ENCODE assay signal across 15 cellular contexts in genomic region chr2:237575869-237576862, GRCh38. TPM values are rescaled to one million over a fixed set of nuclear protein-coding genes. Genes with fewer than 3 reads are reported as not detected.
"Had no signal": no experiment of that assay in that cellular context is flagged by ENCODE, and none has a peak within 500 bp of the region (broad histone marks: within the 10 kb centered on the region; RNA-seq: fewer than 3 reads in every experiment).

No MANE protein-coding gene starts in this region.

- H3K27ac ChIP-seq: adrenal gland, dorsolateral prefrontal cortex had no signal

- H3K4me1 Mint-ChIP-seq: activated naive CD4-positive, alpha-beta T cell treated with anti-CD3 and anti-CD28 coated beads, Interleukin-2, amount 10 ng/mL, durations not matched to agents 7 days and 5 days had no signal

- H3K36me3 Mint-ChIP-seq: activated naive CD4-positive, alpha-beta T cell treated with anti-CD3 and anti-CD28 coated beads, Interleukin-2, amount 10 ng/mL, durations not matched to agents 7 days and 5 days; naive thymus-derived CD4-positive, alpha-beta T cell had no signal

- H3K27ac Mint-ChIP-seq: activated naive CD4-positive, alpha-beta T cell treated with anti-CD3 and anti-CD28 coated beads, Interleukin-2, amount 10 ng/mL, durations not matched to agents 7 days and 5 days had no signal

- H3K36me3 ChIP-seq: adrenal gland, heart left ventricle had no signal

- H3K9me3 Mint-ChIP-seq: activated naive CD4-positive, alpha-beta T cell treated with anti-CD3 and anti-CD28 coated beads, Interleukin-2, amount 10 ng/mL, durations not matched to agents 7 days and 5 days; naive thymus-derived CD4-positive, alpha-beta T cell had no signal

- H3K9me3 ChIP-seq: adrenal gland, heart left ventricle had no signal

- H3K27me3 ChIP-seq: adrenal gland, dorsolateral prefrontal cortex, heart left ventricle had no signal

- DNase-seq: activated CD4-positive, alpha-beta T cell treated with anti-CD3 and anti-CD28 coated beads for 48 hours; activated naive CD4-positive, alpha-beta T cell treated with anti-CD3 and anti-CD28 coated beads, Interleukin-2, amount 10 ng/mL, durations not matched to agents 7 days and 5 days; adrenal gland; dorsolateral prefrontal cortex; naive thymus-derived CD4-positive, alpha-beta T cell; nucleus accumbens; stimulated activated CD4-positive, alpha-beta T cell treated with anti-CD3 and anti-CD28 coated beads, Interleukin-4, amount 100 ng/mL, for 4 hours; SW 1271 had no signal

- H3K4me3 ChIP-seq: adrenal gland, heart left ventricle had no signal

- H3K4me3 Mint-ChIP-seq: activated naive CD4-positive, alpha-beta T cell treated with anti-CD3 and anti-CD28 coated beads, Interleukin-2, amount 10 ng/mL, durations not matched to agents 7 days and 5 days; naive thymus-derived CD4-positive, alpha-beta T cell had no signal

- ATAC-seq: naive thymus-derived CD4-positive, alpha-beta T cell had no signal

RNA-seq across cellular contexts. Expression of gene PRLH, which starts 9.8 kb away (rescaled TPM):
- total RNA-seq: adrenal gland; dorsolateral prefrontal cortex; fibroblast of lung; frontal cortex; heart left ventricle; lung microvascular endothelial cell; mononuclear cell; naive thymus-derived CD4-positive, alpha-beta T cell; skeletal muscle tissue had no signal
- polyA plus RNA-seq: adrenal gland; fibroblast of lung; heart left ventricle; naive thymus-derived CD4-positive, alpha-beta T cell; thymus had no signal

RNA-seq across cellular contexts. Expression of gene RAB17, which starts 14.4 kb away (rescaled TPM):
- total RNA-seq: naive thymus-derived CD4-positive, alpha-beta T cell had no signal
- polyA plus RNA-seq: naive thymus-derived CD4-positive, alpha-beta T cell had no signal
